Comparison of ENCODE assay signal across 8 cellular contexts in the genomic region with DNA sequence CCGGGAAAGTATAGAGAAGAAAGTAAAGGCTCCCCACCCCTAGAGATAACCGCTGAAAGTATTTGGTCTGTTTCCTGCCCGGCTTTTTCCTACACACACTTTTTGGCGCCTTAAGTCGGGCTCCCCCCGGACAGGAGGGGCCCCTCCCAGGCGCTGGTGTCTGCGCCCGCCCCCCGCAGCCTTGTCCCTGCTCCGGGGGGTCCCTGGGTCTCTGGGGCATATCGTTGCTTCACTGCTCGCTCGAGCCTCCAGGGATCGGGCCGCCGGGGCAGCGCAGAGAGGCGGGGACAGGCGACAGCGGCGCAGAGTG. TPM values are rescaled to one million over a fixed set of nuclear protein-coding genes. Genes with fewer than 3 reads are reported as not detected.
DNase-seq lines count a peak whose midpoint lies in the region; ATAC-seq and TF ChIP-seq lines count a peak whose summit lies in the region.

No MANE protein-coding gene starts in this region.

- peaks cover 62% of the 10 kb centered on the region for H3K4me1 ChIP-seq in Panc1 (ENCODE audit: control insufficient read depth, insufficient read depth, low read length)
- H3K4me1 ChIP-seq in skeletal muscle satellite cell (ENCODE audit: control insufficient read depth, insufficient read depth, low read length) = peaks cover 59% of the 10 kb centered on the region
- no peaks in the 10 kb centered on the region for H3K4me1 ChIP-seq in aorta (ENCODE audit: control insufficient read depth in 1 of 2, insufficient read depth in 2 of 2, low read length in 2 of 2)
- H3K4me1 ChIP-seq in tibial nerve = peaks cover 0 to 66% (median 42%) of the 10 kb centered on the region in 4 donors

- CTCF ChIA-PET in Panc1 (lab: Charles Lee) = no interaction called here

- H3K4me2 ChIP-seq in skeletal muscle satellite cell (ENCODE audit: low read length) = peak overlapping the region; percentile 58

- no peak for TF ChIP-seq POLR2A in tibial nerve (IDR thresholded peaks at IDR 0.05)

- 0 out of 2 replicates have a peak, but pooled peaks cover 2% of the 10 kb centered on the region for H3K36me3 ChIP-seq in Panc1 (ENCODE audit: control insufficient read depth, insufficient read depth, low read length)
- H3K36me3 ChIP-seq in skeletal muscle satellite cell (ENCODE audit: insufficient read depth, low read length) = peaks cover 28% of the 10 kb centered on the region
- peaks cover 0 to 6% of the 10 kb centered on the region in 2 donors for H3K36me3 ChIP-seq in aorta (ENCODE audit: control insufficient read depth in 1 of 2, insufficient read depth in 2 of 2, low read length in 1 of 2)
- peaks cover 0 to 42% (median 26%) of the 10 kb centered on the region in 3 donors for H3K36me3 ChIP-seq in tibial nerve

- BruUV-seq in Panc1 (replicated peaks; lab: Mats Ljungman, UMichigan) = no TSS peak

- intact Hi-C loops in Panc1 (cut with micrococcal nuclease; ENCODE audit: unreplicated experiment) (no loop called here), aorta (cut with DNase I) (no loop called here)

- peak overlapping the region; percentile 44 to 55 for H3K4me3 ChIP-seq in Panc1 (ENCODE audit: low read depth in 2 of 2, low read length in 2 of 2)
- peak overlapping the region; percentile 42 for H3K4me3 ChIP-seq in fibroblast of villous mesenchyme (ENCODE audit: low read depth, low read length)
- H3K4me3 ChIP-seq in skeletal muscle satellite cell (ENCODE audit: low read length) = no peak overlapping the region
- no peak overlapping the region for H3K4me3 ChIP-seq in aorta (ENCODE audit: low read length in 2 of 2)
- peak overlapping the region in 2 of 4 donors; percentile 43 to 49 for H3K4me3 ChIP-seq in tibial nerve

- DNase-seq in Panc1 (ENCODE audit: low read depth, low spot score) (no peak), fibroblast of villous mesenchyme (ENCODE audit: low read depth) (no peak), germinal center (ENCODE audit: low spot score) (no peak), aorta (no peak), tibial nerve (ENCODE audit: low spot score in 2 of 2) (no peak), activated gamma-delta T cell treated with Interleukin-2 at 50 U/mL for 16 hours (no peak)

- POLR2A ChIA-PET in Panc1 (lab: Charles Lee) = no interaction called here

- TF ChIP-seq CTCF in Panc1 (IDR thresholded peaks at IDR 0.05) (no peak), fibroblast of villous mesenchyme (IDR thresholded peaks at IDR 0.05; ENCODE audit: insufficient read depth, low read depth, low read length) (no peak), tibial nerve (IDR thresholded peaks at IDR 0.05) (no peak)

- H3K27me3 ChIP-seq in Panc1 (ENCODE audit: control insufficient read depth, insufficient read depth, low read length) = no peaks in the 10 kb centered on the region
- H3K27me3 ChIP-seq in skeletal muscle satellite cell (ENCODE audit: control insufficient read depth, insufficient read depth, low read length) = peaks cover 2% of the 10 kb centered on the region
- no peaks in the 10 kb centered on the region for H3K27me3 ChIP-seq in aorta (ENCODE audit: control insufficient read depth in 1 of 2, insufficient read depth in 2 of 2, low read length in 1 of 2)
- H3K27me3 ChIP-seq in tibial nerve = peaks cover 0 to 59% of the 10 kb centered on the region in 2 donors

- no peak overlapping the region for H3K9ac ChIP-seq in skeletal muscle satellite cell (ENCODE audit: low read depth, low read length)

- no peak for TF ChIP-seq EP300 in tibial nerve (IDR thresholded peaks at IDR 0.05)

- 1 to 2% methylated on average over 22 of the region's 22 CpGs for WGBS in aorta, 2 donors
- WGBS in tibial nerve, 2 donors = 2 to 21% methylated on average over 2 to 20 of the region's 22 CpGs

- H3K27ac ChIP-seq in Panc1 (ENCODE audit: low read length) (peak overlapping the region; percentile 90), aorta (ENCODE audit: low read depth in 1 of 2, low read length in 2 of 2) (no peak overlapping the region), tibial nerve (peak overlapping the region in 2 of 4 donors; percentile 60 to 72)

- ATAC-seq in GM19455 (IDR thresholded peaks at IDR 0.05; ENCODE audit: unreplicated experiment) (peak; percentile 13), Panc1 (0 out of 2 replicates have a peak, but pooled peaks have one; percentile 0), aorta (ENCODE audit: low FRiP score) (no peak)

- in situ Hi-C loops in Panc1 (cut with HindIII; ENCODE audit: low pct_unique_long_range_greater_than_20kb, low sequenced_read_pairs) = no loop called here

- H3K9me3 ChIP-seq in Panc1 (ENCODE audit: control insufficient read depth, insufficient read depth, low read depth, low read length) (no peaks in the 10 kb centered on the region), skeletal muscle satellite cell (replicated peaks; ENCODE audit: low read length) (no peaks in the 10 kb centered on the region), aorta (ENCODE audit: control insufficient read depth, low read length) (no peaks in the 10 kb centered on the region), tibial nerve (no peaks in the 10 kb centered on the region)

RNA-seq across cellular contexts. Expression of gene CRACR2B, which starts 0.9 kb away (rescaled TPM):
- total RNA-seq in Panc1 (2021; ENCODE audit: unreplicated experiment) (132 TPM), fibroblast of villous mesenchyme (0.43 and 0.97 TPM in 2 replicates), aorta (10 to 100 TPM in 1 of 2 donors, 1 to 10 TPM in 1; 2.2 to 10.0 TPM), tibial nerve (10 to 100 TPM in 3 of 4 donors, 1 to 10 TPM in 1; 7.1 to 19.7 (median 16.8) TPM)
- 167 TPM for polyA plus RNA-seq in Panc1 (2012; ENCODE audit: insufficient read length)
- total RNA-seq in skeletal muscle satellite cell (2012; rRNA removed) = 4.1 and 6.8 TPM in 2 replicates
- polyA plus RNA-seq in aorta = 10 to 100 TPM in 1 of 2 donors, 1 to 10 TPM in 1; 4.8 to 10.5 TPM

RNA-seq across cellular contexts. Expression of gene CD151, which starts 6.0 kb away (rescaled TPM):
- 680 TPM for total RNA-seq in Panc1 (2021; ENCODE audit: unreplicated experiment)
- 1,015 TPM for polyA plus RNA-seq in Panc1 (2012; ENCODE audit: insufficient read length)
- 218 and 295 TPM in 2 replicates for total RNA-seq in fibroblast of villous mesenchyme
- total RNA-seq in skeletal muscle satellite cell (2012; rRNA removed) = 301 and 379 TPM in 2 replicates
- total RNA-seq in aorta = 100 to 1,000 TPM; 620 to 681 TPM
- 1,000 to 10,000 TPM in 1 of 2 donors, 100 to 1,000 TPM in 1; 860 to 1,186 TPM for polyA plus RNA-seq in aorta
- 100 to 1,000 TPM; 264 to 309 (median 281) TPM for total RNA-seq in tibial nerve

RNA-seq across cellular contexts. Expression of gene PNPLA2, which starts 8.1 kb away (rescaled TPM):
- total RNA-seq in Panc1 (2021; ENCODE audit: unreplicated experiment) (244 TPM), fibroblast of villous mesenchyme (23.5 and 28.5 TPM in 2 replicates), aorta (100 to 1,000 TPM; 116 to 121 TPM), tibial nerve (100 to 1,000 TPM; 136 to 314 (median 187) TPM)
- 377 TPM for polyA plus RNA-seq in Panc1 (2012; ENCODE audit: insufficient read length)
- total RNA-seq in skeletal muscle satellite cell (2012; rRNA removed) = 35.0 and 39.8 TPM in 2 replicates
- polyA plus RNA-seq in aorta = 100 to 1,000 TPM in 1 of 2 donors, 10 to 100 TPM in 1; 33.7 to 240 TPM

RNA-seq across cellular contexts. Expression of gene POLR2L, which starts 15.5 kb away (rescaled TPM):
- 673 TPM for total RNA-seq in Panc1 (2021; ENCODE audit: unreplicated experiment)
- 2,061 TPM for polyA plus RNA-seq in Panc1 (2012; ENCODE audit: insufficient read length)
- 92.4 and 120 TPM in 2 replicates for total RNA-seq in fibroblast of villous mesenchyme
- 122 and 169 TPM in 2 replicates for total RNA-seq in skeletal muscle satellite cell (2012; rRNA removed)
- total RNA-seq in aorta = 10 to 100 TPM; 57.5 to 69.2 TPM
- polyA plus RNA-seq in aorta = 100 to 1,000 TPM; 140 to 152 TPM
- total RNA-seq in tibial nerve = 100 to 1,000 TPM in 2 of 4 donors, 10 to 100 TPM in 2; 71.7 to 140 (median 110) TPM

RNA-seq across cellular contexts. Expression of gene TSPAN4, which starts 15.9 kb away (rescaled TPM):
- total RNA-seq in Panc1 (2021; ENCODE audit: unreplicated experiment) (187 TPM), fibroblast of villous mesenchyme (113 and 126 TPM in 2 replicates), aorta (10 to 100 TPM; 42.9 to 95.1 TPM), tibial nerve (100 to 1,000 TPM; 139 to 256 (median 221) TPM)
- polyA plus RNA-seq in Panc1 (2012; ENCODE audit: insufficient read length) = 257 TPM
- 120 and 175 TPM in 2 replicates for total RNA-seq in skeletal muscle satellite cell (2012; rRNA removed)
- polyA plus RNA-seq in aorta = 10 to 100 TPM; 28.4 to 79.1 TPM

Comparison
In these comparisons a context has a peak if more than half of its experiments do, and no peak if none do; other contexts are left out.
1. H3K4me3 ChIP-seq: peak in Panc1 (2 of 2) and fibroblast of villous mesenchyme (single experiment); none in skeletal muscle satellite cell (single experiment) and aorta (0 of 2).